ENCODE assay signal across 9 cellular contexts in the genomic region with DNA sequence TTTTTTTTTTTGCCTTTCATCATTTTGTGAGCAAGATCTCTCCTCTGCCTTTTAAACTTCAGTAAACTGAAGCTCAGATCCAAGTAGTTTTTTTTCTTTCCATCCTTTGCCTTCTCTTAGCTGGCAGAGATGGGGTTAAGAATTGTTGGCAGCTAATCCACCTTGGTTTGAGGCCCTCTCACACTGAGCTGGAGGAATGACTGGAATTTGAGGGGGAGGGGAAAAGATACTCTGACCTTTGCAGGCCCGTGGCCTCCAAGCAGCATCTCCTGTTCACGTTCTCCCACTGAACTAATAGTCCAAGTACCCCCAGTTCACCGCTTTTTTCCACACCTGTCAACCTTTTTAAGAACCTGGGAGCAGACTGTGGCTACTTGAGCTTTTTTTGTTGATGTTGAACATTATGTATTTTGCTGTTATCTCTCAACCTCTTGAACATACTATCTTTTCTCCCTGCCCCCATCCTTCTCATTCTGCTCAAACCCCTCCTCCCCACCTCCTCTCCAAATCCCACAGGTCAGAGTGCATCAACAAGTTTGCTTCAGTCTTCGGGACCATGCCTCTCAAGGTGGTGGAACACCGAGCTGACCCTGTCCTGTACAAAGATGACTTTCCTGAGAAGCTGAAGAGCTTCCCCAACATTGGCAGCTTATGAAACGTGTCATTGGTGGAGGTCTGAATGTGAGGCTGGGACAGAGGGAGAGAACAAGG.
DNase-seq lines count a peak whose midpoint lies in the region; ATAC-seq and TF ChIP-seq lines count a peak whose summit lies in the region.
"Had no signal": no experiment of that assay in that cellular context is flagged by ENCODE, and none has a peak within 500 bp of the region (broad histone marks: within the 10 kb centered on the region; RNA-seq: fewer than 3 reads in every experiment).

No MANE protein-coding gene starts in this region.

- H3K79me2 ChIP-seq in hepatocyte = no peaks in the 10 kb centered on the region

- H3K4me2 ChIP-seq in hepatocyte = peak overlapping the region; percentile 6

- in situ Hi-C loops in HAP-1 (cut with MboI; ENCODE audit: low sequenced_read_pairs) = no loop called here

- H3K36me3 ChIP-seq in HAP-1 (replicated peaks) (peaks cover 6% of the 10 kb centered on the region; the same call in 1 of the 2 replicates), hepatocyte (replicated peaks; ENCODE audit: insufficient read depth, low read depth) (no peaks in the 10 kb centered on the region), ascending aorta (peaks cover 0 to 5% of the 10 kb centered on the region in 2 donors), spleen (peaks cover 0 to 83% (median 13%) of the 10 kb centered on the region in 6 donors)

- H3K27ac ChIP-seq in hepatocyte (peak overlapping the region; percentile 28), ascending aorta (no peak overlapping the region), spleen (no peak overlapping the region)

- H3K4me1 ChIP-seq in HAP-1 (peaks cover 23% of the 10 kb centered on the region), hepatocyte (ENCODE audit: insufficient read depth) (peaks cover 23% of the 10 kb centered on the region), ascending aorta (peaks cover 0 to 2% of the 10 kb centered on the region in 2 donors), spleen (no peaks in the 10 kb centered on the region)

- ATAC-seq in GM19328 (IDR thresholded peaks at IDR 0.05; ENCODE audit: unreplicated experiment) = no peak

- no peaks in the 10 kb centered on the region for H4K20me1 ChIP-seq in hepatocyte (ENCODE audit: insufficient read depth, poor library complexity, severe bottlenecking)

- H3K4me3 ChIP-seq in HAP-1 = no peak overlapping the region
- H3K4me3 ChIP-seq in hepatocyte = no peak overlapping the region
- no peak overlapping the region for H3K4me3 ChIP-seq in skeletal muscle cell (ENCODE audit: low read depth, low read length)
- H3K4me3 ChIP-seq in ascending aorta = no peak overlapping the region
- H3K4me3 ChIP-seq in spleen = no peak overlapping the region

- no peaks in the 10 kb centered on the region for H3K9me2 ChIP-seq in hepatocyte (replicated peaks; ENCODE audit: insufficient read depth)

- WGBS in hepatocyte (ENCODE audit: low lambda C conversion rate, missing lambda C conversion rate) = 32% methylated on average over 6 of the region's 6 CpGs
- 66 to 88% (median 82%) methylated on average over 6 of the region's 6 CpGs for WGBS in spleen, 5 donors

- intact Hi-C loops in ascending aorta (cut with DNase I) = no loop called here
- intact Hi-C loops in spleen (cut with DNase I; ENCODE audit: low total_unique reads) = no loop called here

- no peak overlapping the region for H2AFZ ChIP-seq in hepatocyte

- no peak for TF ChIP-seq CTCF in hepatocyte (IDR thresholded peaks at IDR 0.05; ENCODE audit: poor library complexity)
- TF ChIP-seq CTCF in ascending aorta (IDR thresholded peaks at IDR 0.05) = no peak
- TF ChIP-seq CTCF in spleen (IDR thresholded peaks at IDR 0.05 in 8 of 11, conservative IDR thresholded peaks at IDR 0.05 in 3 of 11) = no peak

- TF ChIP-seq POLR2A in spleen (IDR thresholded peaks at IDR 0.05) = no peak

- DNase-seq in HAP-1 (ENCODE audit: low spot score in 2 of 2) = peak; percentile 55 to 57
- peak; percentile 34 for DNase-seq in SW480 (ENCODE audit: low spot score)
- DNase-seq in hepatocyte (ENCODE audit: low spot score) = peak; percentile 63
- DNase-seq in skeletal muscle cell (ENCODE audit: low read depth) = peak; percentile 21
- DNase-seq in ascending aorta (ENCODE audit: low spot score in 2 of 2) = no peak
- DNase-seq in spleen = no peak
- DNase-seq: activated T-cell treated with anti-CD3 and anti-CD28 coated beads, Interleukin-2, amount 50 U/mL, for 1 hour; NCI-H526 treated with DMSO at 0.1 percent for 48 hours had no signal

- no peaks in the 10 kb centered on the region for H3K27me3 ChIP-seq in HAP-1 (ENCODE audit: low read depth)
- no peaks in the 10 kb centered on the region for H3K27me3 ChIP-seq in hepatocyte
- H3K27me3 ChIP-seq in ascending aorta = no peaks in the 10 kb centered on the region
- no peaks in the 10 kb centered on the region for H3K27me3 ChIP-seq in spleen (replicated peaks in 1 of 7)

- no peaks in the 10 kb centered on the region for H3K9me3 ChIP-seq in HAP-1
- no peaks in the 10 kb centered on the region for H3K9me3 ChIP-seq in hepatocyte (ENCODE audit: low read depth)
- H3K9me3 ChIP-seq in ascending aorta = no peaks in the 10 kb centered on the region
- H3K9me3 ChIP-seq in spleen = no peaks in the 10 kb centered on the region

Comparison
In these comparisons a context has a peak if more than half of its experiments do, and no peak if none do; other contexts are left out.
1. DNase-seq: peak in HAP-1 (2 of 2), SW480 (single experiment), hepatocyte (single experiment) and skeletal muscle cell (single experiment); none in ascending aorta (0 of 2) and spleen (single experiment).